ENCODE assay signal across 28 cellular contexts in the genomic region with DNA sequence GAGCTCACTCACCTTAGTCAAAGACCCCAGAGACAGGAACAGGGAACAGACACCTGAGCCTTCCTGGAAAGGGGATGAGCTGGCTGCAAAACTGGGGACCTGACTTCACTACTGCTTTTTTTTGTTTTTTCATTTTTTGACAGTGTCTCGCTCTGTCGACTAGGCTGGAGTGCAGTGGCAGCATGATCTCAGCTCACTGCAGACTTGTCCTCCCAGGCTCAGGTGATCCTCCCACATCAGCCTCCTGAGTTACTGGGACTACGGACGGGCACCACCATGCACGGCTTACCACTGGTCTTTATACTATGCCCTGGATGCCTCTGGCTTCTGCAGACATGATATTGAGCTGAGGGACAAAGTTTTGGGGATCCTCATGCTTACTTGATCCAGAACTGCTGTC.
"Had no signal": no experiment of that assay in that cellular context is flagged by ENCODE, and none has a peak within 500 bp of the region (broad histone marks: within the 10 kb centered on the region; RNA-seq: fewer than 3 reads in every experiment).

No MANE protein-coding gene starts in this region.

- ATAC-seq: effector memory CD8-positive, alpha-beta T cell; esophagus mucosa; foreskin keratinocyte; gastrocnemius medialis; gastroesophageal sphincter; heart left ventricle; heart right ventricle had no signal

- H3K36me3 ChIP-seq: colonic mucosa, esophagus squamous epithelium, gastrocnemius medialis, gastroesophageal sphincter, heart left ventricle, heart right ventricle had no signal

- FAIRE-seq: colon, endometrium, endothelial cell of umbilical vein, frontal cortex had no signal

- H3K4me3 Mint-ChIP-seq: dendritic cell treated with granulocyte-macrophage colony-stimulating factor and Interleukin-4, amounts not matched to agents 40 ng/mL and 50 ng/mL, for 4 days; effector memory CD8-positive, alpha-beta T cell; endodermal cell had no signal

- H3K4me1 Mint-ChIP-seq: endodermal cell had no signal

- H3K4me3 ChIP-seq: colonic mucosa, coronary artery, dorsolateral prefrontal cortex, esophagus squamous epithelium, gastrocnemius medialis, gastroesophageal sphincter, heart left ventricle, heart right ventricle had no signal

- H3K9me3 Mint-ChIP-seq: dendritic cell treated with granulocyte-macrophage colony-stimulating factor and Interleukin-4, amounts not matched to agents 40 ng/mL and 50 ng/mL, for 4 days; effector memory CD8-positive, alpha-beta T cell; endodermal cell had no signal

- DNase-seq: colonic mucosa; cortex of kidney; dermis blood vessel endothelial cell; dorsolateral prefrontal cortex; effector CD4-positive, alpha-beta T cell; effector CD8-positive, alpha-beta T cell; effector memory CD4-positive, alpha-beta T cell; effector memory CD8-positive, alpha-beta T cell; endodermal cell; erythroblast; esophagus squamous epithelium; foreskin fibroblast; foreskin keratinocyte; foreskin melanocyte; gastrocnemius medialis; glutamatergic neuron; head of caudate nucleus; heart left ventricle; heart right ventricle had no signal

- H3K4me1 ChIP-seq: colonic mucosa, esophagus squamous epithelium, foreskin keratinocyte, gastrocnemius medialis, gastroesophageal sphincter, heart left ventricle, heart right ventricle had no signal

- H3K9me3 ChIP-seq: colonic mucosa, esophagus squamous epithelium, gastrocnemius medialis, gastroesophageal sphincter, heart left ventricle, heart right ventricle had no signal

- H3K27me3 ChIP-seq: colonic mucosa, gastrocnemius medialis had no signal

- H3K27ac ChIP-seq: colonic mucosa, coronary artery, dorsolateral prefrontal cortex, epithelial cell of prostate, esophagus squamous epithelium, foreskin keratinocyte, gastrocnemius medialis, gastroesophageal sphincter, heart left ventricle, heart right ventricle had no signal

- H3K27ac Mint-ChIP-seq: dendritic cell treated with granulocyte-macrophage colony-stimulating factor and Interleukin-4, amounts not matched to agents 40 ng/mL and 50 ng/mL, for 4 days; effector memory CD8-positive, alpha-beta T cell; endodermal cell had no signal
